Comparison of ENCODE assay signal across 8 cellular contexts in genomic region chr4:1683371-1683902, GRCh38. TPM values are rescaled to one million over a fixed set of nuclear protein-coding genes. Genes with fewer than 3 reads are reported as not detected.
DNase-seq lines count a peak whose midpoint lies in the region; ATAC-seq, FAIRE-seq and TF ChIP-seq lines count a peak whose summit lies in the region.

No MANE protein-coding gene starts in this region.

- H3K27ac Mint-ChIP-seq in CD8-positive, alpha-beta T cell = peak overlapping the region; percentile 81

- DNase-seq in CD8-positive, alpha-beta T cell = peak in 4 of 7 experiments; percentile 9 to 58 (median 36)
- peak; percentile 25 for DNase-seq in Panc1 (ENCODE audit: low read depth, low spot score)
- peak; percentile 66 for DNase-seq in bronchial epithelial cell (ENCODE audit: low read depth)
- peak; percentile 47 for DNase-seq in kidney epithelial cell (ENCODE audit: low read depth)
- DNase-seq in stimulated activated CD4-positive, alpha-beta T cell treated with anti-CD3 and anti-CD28 coated beads, TNF-alpha, amount 100 ng/mL, for 4 hours (ENCODE audit: low read depth in 3 of 3) = peak in 2 of 3 experiments; percentile 17 to 18
- no peak for DNase-seq in NCI-H1694 treated with DMSO at 0.1 percent for 48 hours (lab: John Stamatoyannopoulos, UW)
- no peak for DNase-seq in GM19240 (ENCODE audit: insufficient read length, low spot score)

- in situ Hi-C loops in Panc1 (cut with HindIII; ENCODE audit: low pct_unique_long_range_greater_than_20kb, low sequenced_read_pairs) = no loop called here

- intact Hi-C loops in CD8-positive, alpha-beta T cell (cut with DNase I, micrococcal nuclease) = loop anchor here (5.0 to 10.0 kb wide), 3 partner anchors 99 to 189 kb away; partner anchors contain the start of gene NSD2 (in 1 of the 2)
- intact Hi-C loops in Panc1 (cut with micrococcal nuclease; ENCODE audit: unreplicated experiment) = no loop called here

- H3K36me3 ChIP-seq in CD8-positive, alpha-beta T cell (ENCODE audit: insufficient read depth, low read length) = no peaks in the 10 kb centered on the region
- H3K36me3 ChIP-seq in Panc1 (ENCODE audit: control insufficient read depth, insufficient read depth, low read length) (no peaks in the 10 kb centered on the region), bronchial epithelial cell (ENCODE audit: control insufficient read depth, insufficient read depth, low read length) (no peaks in the 10 kb centered on the region), kidney epithelial cell (ENCODE audit: control insufficient read depth, insufficient read depth, low read length) (no peaks in the 10 kb centered on the region)

- H3K36me3 Mint-ChIP-seq in CD8-positive, alpha-beta T cell = no peaks in the 10 kb centered on the region

- H3K4me1 ChIP-seq in CD8-positive, alpha-beta T cell (ENCODE audit: insufficient read depth, low read length) = no peaks in the 10 kb centered on the region
- peaks cover 15% of the 10 kb centered on the region for H3K4me1 ChIP-seq in Panc1 (ENCODE audit: control insufficient read depth, insufficient read depth, low read length)

- no peak overlapping the region for H3K27ac ChIP-seq in CD8-positive, alpha-beta T cell (ENCODE audit: low read depth, low read length)
- peak overlapping the region; percentile 86 for H3K27ac ChIP-seq in Panc1 (ENCODE audit: low read length)

- no peaks in the 10 kb centered on the region for H3K27me3 Mint-ChIP-seq in CD8-positive, alpha-beta T cell (ENCODE audit: low read depth)

- peak; percentile 97 for FAIRE-seq in bronchial epithelial cell (lab: Jason Lieb, UNC)

- POLR2A ChIA-PET in CD8-positive, alpha-beta T cell (lab: Charles Lee) = interaction anchor here (0.6 to 1.9 kb wide), 3 partner anchors 30 to 40 kb away, joined by 4 to 9 read pairs (median 4); partner anchors contain the start of genes SLBP, TACC3 and TMEM129
- POLR2A ChIA-PET in Panc1 (lab: Charles Lee) = no interaction called here

- peaks cover 12% of the 10 kb centered on the region for H3K4me1 Mint-ChIP-seq in CD8-positive, alpha-beta T cell (ENCODE audit: low read depth)

- peak overlapping the region; percentile 89 for H3K4me3 Mint-ChIP-seq in CD8-positive, alpha-beta T cell

- no peak for ATAC-seq in CD8-positive, alpha-beta T cell
- ATAC-seq in GM21723 (IDR thresholded peaks at IDR 0.05; ENCODE audit: unreplicated experiment) (peak; percentile 8), Panc1 (peak; percentile 10)

- H3K27me3 ChIP-seq in CD8-positive, alpha-beta T cell (ENCODE audit: insufficient read depth, low read length) = no peaks in the 10 kb centered on the region
- H3K27me3 ChIP-seq in Panc1 (ENCODE audit: control insufficient read depth, insufficient read depth, low read length) (no peaks in the 10 kb centered on the region), bronchial epithelial cell (ENCODE audit: control insufficient read depth, insufficient read depth, low read length) (no peaks in the 10 kb centered on the region), kidney epithelial cell (ENCODE audit: control insufficient read depth, insufficient read depth, low read length) (no peaks in the 10 kb centered on the region)

- peak overlapping the region; percentile 42 for H3K4me3 ChIP-seq in CD8-positive, alpha-beta T cell (ENCODE audit: low read depth, low read length)
- H3K4me3 ChIP-seq in Panc1 (ENCODE audit: low read depth in 2 of 2, low read length in 2 of 2) (peak overlapping the region; percentile 61 to 66), bronchial epithelial cell (ENCODE audit: low read depth, low read length) (peak overlapping the region; percentile 54), kidney epithelial cell (ENCODE audit: low read depth, low read length) (peak overlapping the region; percentile 58)

- no peak for TF ChIP-seq CTCF in CD8-positive, alpha-beta T cell (IDR thresholded peaks at IDR 0.05)
- TF ChIP-seq CTCF in Panc1 (IDR thresholded peaks at IDR 0.05) = no peak
- TF ChIP-seq CTCF in bronchial epithelial cell (IDR thresholded peaks at IDR 0.05; ENCODE audit: insufficient read depth, low read length, severe bottlenecking) = no peak
- no peak for TF ChIP-seq CTCF in kidney epithelial cell (IDR thresholded peaks at IDR 0.05; ENCODE audit: insufficient read depth, low read length, poor library complexity, severe bottlenecking)

- H3K9me3 ChIP-seq in CD8-positive, alpha-beta T cell (ENCODE audit: low read length) = no peaks in the 10 kb centered on the region
- no peaks in the 10 kb centered on the region for H3K9me3 ChIP-seq in Panc1 (ENCODE audit: control insufficient read depth, insufficient read depth, low read depth, low read length)

- no peaks in the 10 kb centered on the region for H3K9me3 Mint-ChIP-seq in CD8-positive, alpha-beta T cell

- BruUV-seq in Panc1 (replicated peaks; lab: Mats Ljungman, UMichigan) = no TSS peak

- CTCF ChIA-PET in CD8-positive, alpha-beta T cell (lab: Charles Lee) = interaction anchor here (1.0 to 1.5 kb wide), 3 partner anchors 10 to 103 kb away, joined by 3 to 7 read pairs (median 4); no protein-coding TSS in a partner anchor
- CTCF ChIA-PET in Panc1 (lab: Charles Lee) = interaction anchor here (0.7 kb wide), 1 partner anchor 54 kb away, joined by 3 read pairs; no protein-coding TSS in a partner anchor

RNA-seq across cellular contexts. Expression of gene FAM53A, which starts 0.7 kb away (rescaled TPM):
- 1 to 10 TPM; 1.8 to 1.9 TPM for total RNA-seq in CD8-positive, alpha-beta T cell
- total RNA-seq in Panc1 (2021; ENCODE audit: unreplicated experiment) (7.0 TPM), bronchial epithelial cell (0.64 and 0.79 TPM in 2 replicates), kidney epithelial cell (1.1 and 5.2 TPM in 2 replicates)
- 4.6 TPM for polyA plus RNA-seq in Panc1 (2012; ENCODE audit: insufficient read length)

RNA-seq across cellular contexts. Expression of gene SLBP, which starts 28.7 kb away (rescaled TPM):
- total RNA-seq in CD8-positive, alpha-beta T cell = 10 to 100 TPM; 61.2 to 62.6 TPM
- total RNA-seq in Panc1 (2021; ENCODE audit: unreplicated experiment) = 73.4 TPM
- polyA plus RNA-seq in Panc1 (2012; ENCODE audit: insufficient read length) = 81.0 TPM
- total RNA-seq in bronchial epithelial cell = 55.6 and 62.9 TPM in 2 replicates
- total RNA-seq in kidney epithelial cell = 66.0 and 74.8 TPM in 2 replicates

RNA-seq across cellular contexts. Expression of gene TMEM129, which starts 37.7 kb away (rescaled TPM):
- total RNA-seq in CD8-positive, alpha-beta T cell = 10 to 100 TPM; 14.5 to 14.8 TPM
- 32.6 TPM for total RNA-seq in Panc1 (2021; ENCODE audit: unreplicated experiment)
- 37.6 TPM for polyA plus RNA-seq in Panc1 (2012; ENCODE audit: insufficient read length)
- total RNA-seq in bronchial epithelial cell = 20.0 and 34.4 TPM in 2 replicates
- total RNA-seq in kidney epithelial cell = 63.5 and 66.1 TPM in 2 replicates

RNA-seq across cellular contexts. Expression of gene TACC3, which starts 37.9 kb away (rescaled TPM):
- 100 to 1,000 TPM; 131 to 137 TPM for total RNA-seq in CD8-positive, alpha-beta T cell
- total RNA-seq in Panc1 (2021; ENCODE audit: unreplicated experiment) (106 TPM), bronchial epithelial cell (1.2 and 3.4 TPM in 2 replicates), kidney epithelial cell (13.9 and 15.3 TPM in 2 replicates)
- 82.2 TPM for polyA plus RNA-seq in Panc1 (2012; ENCODE audit: insufficient read length)

Comparison
In these comparisons a context has a peak if more than half of its experiments do, and no peak if none do; other contexts are left out.
1. DNase-seq: peak in CD8-positive, alpha-beta T cell (4 of 7), Panc1 (single experiment), bronchial epithelial cell (single experiment), kidney epithelial cell (single experiment) and stimulated activated CD4-positive, alpha-beta T cell treated with anti-CD3 and anti-CD28 coated beads, TNF-alpha, amount 100 ng/mL, for 4 hours (2 of 3); none in NCI-H1694 treated with DMSO at 0.1 percent for 48 hours (single experiment) and GM19240 (single experiment).
2. Peak in every context shown above with its lines, with median percentiles within 50 percentile points of each other: H3K4me3 ChIP-seq.